ENCODE assay signal across 19 cellular contexts in the genomic region with DNA sequence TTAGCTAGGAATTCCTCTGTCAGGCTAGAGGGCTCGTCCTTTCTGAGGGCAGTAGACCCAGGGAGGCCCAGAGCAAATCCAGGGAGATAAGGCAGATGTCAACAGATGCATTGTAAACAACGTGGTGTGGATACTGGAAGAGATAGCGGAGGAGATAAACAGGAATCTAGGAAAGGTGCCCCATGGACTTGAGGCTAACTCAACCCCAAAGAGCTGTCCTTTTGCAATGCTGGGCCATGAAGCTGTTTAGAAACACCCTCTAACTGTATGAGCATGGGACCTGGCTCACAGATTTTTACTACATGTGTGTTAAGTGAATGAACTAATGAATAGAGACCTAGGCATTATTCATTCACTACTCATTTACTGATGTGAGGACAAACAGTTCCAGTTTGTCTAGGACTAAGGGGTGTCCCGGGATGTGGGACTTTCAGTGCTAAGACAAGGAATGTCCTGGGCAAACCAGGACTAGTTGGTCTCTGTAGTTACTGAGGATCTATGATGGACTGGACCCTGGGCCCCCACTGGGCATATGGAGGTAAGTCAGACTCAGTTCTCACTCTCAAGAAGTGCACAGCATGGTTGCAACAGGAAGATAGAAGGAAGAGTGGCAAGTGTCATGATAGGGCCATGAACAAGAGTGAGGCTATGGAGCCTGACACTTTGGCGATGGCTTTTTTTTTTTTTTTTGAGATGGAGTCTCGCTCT.
DNase-seq lines count a peak whose midpoint lies in the region; ATAC-seq and TF ChIP-seq lines count a peak whose summit lies in the region.
"Had no signal": no experiment of that assay in that cellular context is flagged by ENCODE, and none has a peak within 500 bp of the region (broad histone marks: within the 10 kb centered on the region; RNA-seq: fewer than 3 reads in every experiment).

No MANE protein-coding gene starts in this region.

- CTCF ChIA-PET in Caco-2 (lab: Charles Lee) (interaction anchor here (0.8 kb wide), 1 partner anchor 357 kb away, joined by 3 read pairs; no protein-coding TSS in a partner anchor), WTC11 (lab: Charles Lee) (interaction anchor here (0.7 to 1.8 kb wide), 2 partner anchors 34 to 353 kb away, joined by 3 to 7 read pairs; no protein-coding TSS in a partner anchor)

- POLR2A ChIA-PET in Caco-2 (lab: Charles Lee), result interaction anchor here (0.9 kb wide), 1 partner anchor 128 kb away, joined by 3 read pairs; the partner anchor contains the start of gene MYCN
- POLR2A ChIA-PET in WTC11 (lab: Charles Lee), result no interaction called here

- TF ChIP-seq CTCF in Caco-2 (IDR thresholded peaks at IDR 0.05; ENCODE audit: insufficient read depth in 1 of 2, low read depth in 1 of 2, low read length in 1 of 2, severe bottlenecking in 1 of 2, unreplicated experiment in 1 of 2) (no peak), WTC11 (IDR thresholded peaks at IDR 0.05) (no peak), hepatocyte (IDR thresholded peaks at IDR 0.05; ENCODE audit: poor library complexity) (no peak), progenitor cell of endocrine pancreas (IDR thresholded peaks at IDR 0.05; ENCODE audit: unreplicated experiment) (no peak)

- no TSS peak for BruUV-seq in Caco-2 (replicated peaks; lab: Mats Ljungman, UMichigan)

- H3K4me1 ChIP-seq in Caco-2, result peaks cover 45% of the 10 kb centered on the region
- peaks cover 33% of the 10 kb centered on the region for H3K4me1 ChIP-seq in hepatocyte (ENCODE audit: insufficient read depth)

- H3K9me2 ChIP-seq in hepatocyte (replicated peaks; ENCODE audit: insufficient read depth), result no peaks in the 10 kb centered on the region

- no peak overlapping the region for H3K4me2 ChIP-seq in hepatocyte

- ATAC-seq in WTC11, result no peak
- ATAC-seq: GM12878, PC-3 had no signal

- peak overlapping the region; percentile 70 for H3K27ac Mint-ChIP-seq in Caco-2 (ENCODE audit: unreplicated experiment)
- H3K27ac Mint-ChIP-seq in WTC11, result no peak overlapping the region
- H3K27ac Mint-ChIP-seq in progenitor cell of endocrine pancreas, result no peak overlapping the region
- H3K27ac Mint-ChIP-seq: CD8-positive, alpha-beta memory T cell had no signal

- H3K36me3 ChIP-seq in Caco-2 (ENCODE audit: control insufficient read depth, insufficient read depth, low read length) (no peaks in the 10 kb centered on the region), hepatocyte (replicated peaks; ENCODE audit: insufficient read depth, low read depth) (no peaks in the 10 kb centered on the region)
- H3K36me3 ChIP-seq: BLaER1 had no signal

- no peaks in the 10 kb centered on the region for H4K20me1 ChIP-seq in hepatocyte (ENCODE audit: insufficient read depth, poor library complexity, severe bottlenecking)
- H4K20me1 ChIP-seq: BLaER1 had no signal

- no peaks in the 10 kb centered on the region for H3K79me2 ChIP-seq in hepatocyte

- H3K9me3 Mint-ChIP-seq in Caco-2 (ENCODE audit: unreplicated experiment) (peaks cover 23% of the 10 kb centered on the region), WTC11 (peaks cover 18% of the 10 kb centered on the region), progenitor cell of endocrine pancreas (ENCODE audit: low read depth) (peaks cover 6% of the 10 kb centered on the region)

- no peaks in the 10 kb centered on the region for H3K27me3 ChIP-seq in Caco-2 (replicated peaks; ENCODE audit: control insufficient read depth, insufficient read depth, low read length)
- no peaks in the 10 kb centered on the region for H3K27me3 ChIP-seq in hepatocyte
- H3K27me3 ChIP-seq: BLaER1 had no signal

- peak overlapping the region; percentile 56 for H3K27ac ChIP-seq in hepatocyte
- H3K27ac ChIP-seq: BLaER1, RWPE1 had no signal

- H3K4me3 ChIP-seq in Caco-2 (ENCODE audit: low read depth, low read length) (no peak overlapping the region), hepatocyte (no peak overlapping the region)
- H3K4me3 ChIP-seq: BLaER1, GM12878 had no signal

- H3K9me3 ChIP-seq in Caco-2 (peaks cover 12% of the 10 kb centered on the region), hepatocyte (ENCODE audit: low read depth) (no peaks in the 10 kb centered on the region)

- intact Hi-C loops in Caco-2 (cut with micrococcal nuclease; ENCODE audit: unreplicated experiment), result loop anchor here (1.0 to 5.0 kb wide), 2 partner anchors 29 to 81 kb away; no protein-coding TSS in a partner anchor

- no peak overlapping the region for H2AFZ ChIP-seq in hepatocyte

- H3K27me3 Mint-ChIP-seq in Caco-2 (ENCODE audit: insufficient read depth, unreplicated experiment) (no peaks in the 10 kb centered on the region), WTC11 (ENCODE audit: low read depth) (peaks cover 7% of the 10 kb centered on the region), progenitor cell of endocrine pancreas (peaks cover 3% of the 10 kb centered on the region)

- DNase-seq in Caco-2 (peak; percentile 69 to 74), WTC11 (ENCODE audit: low spot score) (no peak), hepatocyte (ENCODE audit: low spot score) (peak; percentile 35), progenitor cell of endocrine pancreas (ENCODE audit: low spot score, unreplicated experiment) (no peak), SKM-1 treated with dmso at 0.1 percent for 144 hours (lab: John Stamatoyannopoulos, UW; ENCODE audit: unreplicated experiment) (no peak), NCI-H345 (lab: John Stamatoyannopoulos, UW) (no peak), islet precursor cell (no peak)
- DNase-seq in stimulated activated CD4-positive, alpha-beta T cell treated with anti-CD3 and anti-CD28 coated beads, Interleukin-4, amount 100 ng/mL, for 24 hours, result no peak
- DNase-seq: CD8-positive, alpha-beta memory T cell; DND-41; GDM1; HCEC 1CT; NCI-H187 treated with DMSO at 0.1 percent for 48 hours; NCI-H446 treated with DMSO at 0.1 percent for 48 hours; NCI-H748 treated with DMSO at 0.1 percent for 48 hours; PC-3 had no signal

- WGBS in hepatocyte (ENCODE audit: low lambda C conversion rate, missing lambda C conversion rate), result 57% methylated on average over 6 of the region's 6 CpGs

- H3K36me3 Mint-ChIP-seq in Caco-2 (ENCODE audit: insufficient read depth, unreplicated experiment) (no peaks in the 10 kb centered on the region), WTC11 (peaks cover 20% of the 10 kb centered on the region), progenitor cell of endocrine pancreas (ENCODE audit: insufficient read depth) (peaks cover 6% of the 10 kb centered on the region)
- H3K36me3 Mint-ChIP-seq: CD8-positive, alpha-beta memory T cell had no signal

- H3K4me3 Mint-ChIP-seq in Caco-2 (ENCODE audit: unreplicated experiment), result no peak overlapping the region
- H3K4me3 Mint-ChIP-seq in WTC11, result no peak overlapping the region
- peak overlapping the region; percentile 1 for H3K4me3 Mint-ChIP-seq in progenitor cell of endocrine pancreas (ENCODE audit: low read depth)
- H3K4me3 Mint-ChIP-seq: CD8-positive, alpha-beta memory T cell had no signal

- H3K4me1 Mint-ChIP-seq in Caco-2 (ENCODE audit: low read depth, unreplicated experiment) (peaks cover 34% of the 10 kb centered on the region), WTC11 (peaks cover 19% of the 10 kb centered on the region), progenitor cell of endocrine pancreas (ENCODE audit: low read depth) (peaks cover 57% of the 10 kb centered on the region)
- H3K4me1 Mint-ChIP-seq: CD8-positive, alpha-beta memory T cell had no signal

TF ChIP-seq in WTC11, 78 proteins besides CTCF, POLR2A, EP300 and RAD21:
- TF ChIP-seq JAZF1 (CRISPR knock-in tag; IDR thresholded peaks at IDR 0.05), result no peak
- peak; percentile 38; the same call in 1 of the 2 replicates for TF ChIP-seq GABPB1 (CRISPR knock-in tag; IDR thresholded peaks at IDR 0.05)

Comparison
In these comparisons a context has a peak if more than half of its experiments do, and no peak if none do; other contexts are left out.
1. DNase-seq: peak in Caco-2 (2 of 2) and hepatocyte (single experiment); none in WTC11 (single experiment), progenitor cell of endocrine pancreas (single experiment), stimulated activated CD4-positive, alpha-beta T cell treated with anti-CD3 and anti-CD28 coated beads, Interleukin-4, amount 100 ng/mL, for 24 hours (single experiment), SKM-1 treated with dmso at 0.1 percent for 144 hours (single experiment), NCI-H345 (single experiment) and islet precursor cell (single experiment).